In the genomic region with DNA sequence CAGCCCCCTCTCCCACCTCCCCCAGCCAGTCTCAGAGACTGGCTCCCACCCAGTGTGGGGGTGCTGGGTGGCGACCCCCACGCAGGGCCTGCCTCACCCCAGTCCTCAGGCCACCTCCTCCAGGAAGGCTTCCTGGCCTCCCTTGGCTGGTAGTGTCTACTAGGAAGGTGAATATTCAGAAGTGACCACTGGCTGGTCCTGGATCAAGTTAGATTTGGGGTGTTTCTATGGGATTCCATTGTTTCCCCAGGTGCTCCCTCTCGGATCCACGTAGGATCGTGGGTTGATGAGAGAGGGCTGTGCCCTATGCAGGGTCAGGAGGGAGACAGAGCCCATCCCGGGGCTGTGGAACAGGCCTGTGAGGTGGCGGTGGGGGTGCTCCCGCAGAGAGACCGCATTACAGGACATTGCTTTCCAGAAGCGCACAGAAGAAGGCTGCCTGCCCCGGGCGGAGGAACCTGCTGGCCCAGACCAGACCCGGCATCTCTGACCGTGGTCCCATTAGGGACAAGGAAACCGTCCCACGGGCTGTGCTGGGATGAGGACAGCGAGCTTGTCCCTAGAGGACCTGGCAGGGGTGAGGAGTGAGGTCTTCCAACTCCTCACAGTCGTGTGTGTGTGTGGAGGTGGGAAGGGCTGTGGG, we compare ENCODE assay signal across 21 cellular contexts. TPM values are rescaled to one million over a fixed set of nuclear protein-coding genes. Genes with fewer than 3 reads are reported as not detected.
A peak's percentile ranks its signal among the peaks of the same experiment; 100 is the strongest.
DNase-seq lines count a peak whose midpoint lies in the region; ATAC-seq and TF ChIP-seq lines count a peak whose summit lies in the region.
"Had no signal": no experiment of that assay in that cellular context is flagged by ENCODE, and none has a peak within 500 bp of the region (broad histone marks: within the 10 kb centered on the region; RNA-seq: fewer than 3 reads in every experiment).

No MANE protein-coding gene starts in this region.

- no peaks in the 10 kb centered on the region for H3K9me3 Mint-ChIP-seq in activated CD4-positive, alpha-beta T cell treated with anti-CD3 and anti-CD28 coated beads, Interleukin-2, amount 10 ng/mL, durations not matched to agents 24 days and 14 days
- H3K9me3 Mint-ChIP-seq: HFFc6, neural crest cell had no signal

- H3K27ac Mint-ChIP-seq in activated CD4-positive, alpha-beta T cell treated with anti-CD3 and anti-CD28 coated beads, Interleukin-2, amount 10 ng/mL, durations not matched to agents 24 days and 14 days = no peak overlapping the region
- H3K27ac Mint-ChIP-seq: HFFc6 had no signal

- no peak for DNase-seq in activated CD4-positive, alpha-beta T cell treated with anti-CD3 and anti-CD28 coated beads, Interleukin-2, amount 10 ng/mL, durations not matched to agents 24 days and 14 days
- no peak for DNase-seq in activated CD4-positive, alpha-beta T cell treated with anti-CD3 and anti-CD28 coated beads, Interleukin-2, amount 50 U/mL, for 1 hour
- DNase-seq in GM20000 (ENCODE audit: low spot score) = peak; percentile 12
- peak; percentile 21 for DNase-seq in left cardiac atrium
- peak; percentile 72 for DNase-seq in posterior vena cava (ENCODE audit: low spot score)
- no peak for DNase-seq in HT-29 (ENCODE audit: low spot score)
- DNase-seq: activated CD8-positive, alpha-beta memory T cell treated with anti-CD3 and anti-CD28 coated beads, Interleukin-2, amount 50 U/mL, for 4 hours; HFFc6; mesenchymal stem cell; MM.1S; NCI-H187; NK-92 treated with Interleukin-12 subunit alpha and Interleukin-12 subunit beta, amount 100 ng/mL, for 24 hours; retina; SW 1271; WERI-Rb-1 had no signal

- ATAC-seq in left cardiac atrium = no peak
- no peak for ATAC-seq in GM19463 (IDR thresholded peaks at IDR 0.05; ENCODE audit: unreplicated experiment)
- no peak for ATAC-seq in GM19035 (IDR thresholded peaks at IDR 0.05; ENCODE audit: unreplicated experiment)

- TF ChIP-seq CTCF in GM20000 (IDR thresholded peaks at IDR 0.05; ENCODE audit: extremely low read depth, missing control alignments) = no peak

- H3K4me1 Mint-ChIP-seq in activated CD4-positive, alpha-beta T cell treated with anti-CD3 and anti-CD28 coated beads, Interleukin-2, amount 10 ng/mL, durations not matched to agents 24 days and 14 days = peaks cover 18% of the 10 kb centered on the region
- H3K4me1 Mint-ChIP-seq: neural crest cell had no signal

- intact Hi-C loops in activated CD4-positive, alpha-beta T cell treated with anti-CD3 and anti-CD28 coated beads, Interleukin-2, amount 10 ng/mL, durations not matched to agents 24 days and 14 days (cut with micrococcal nuclease) = no loop called here
- intact Hi-C loops in left cardiac atrium (cut with DNase I) (no loop called here), posterior vena cava (cut with DNase I) (no loop called here)

- peaks cover 15% of the 10 kb centered on the region for H3K36me3 Mint-ChIP-seq in activated CD4-positive, alpha-beta T cell treated with anti-CD3 and anti-CD28 coated beads, Interleukin-2, amount 10 ng/mL, durations not matched to agents 24 days and 14 days (ENCODE audit: low read depth)

- no peaks in the 10 kb centered on the region for H3K27me3 Mint-ChIP-seq in activated CD4-positive, alpha-beta T cell treated with anti-CD3 and anti-CD28 coated beads, Interleukin-2, amount 10 ng/mL, durations not matched to agents 24 days and 14 days

- peak overlapping the region; percentile 89 for H3K4me3 Mint-ChIP-seq in activated CD4-positive, alpha-beta T cell treated with anti-CD3 and anti-CD28 coated beads, Interleukin-2, amount 10 ng/mL, durations not matched to agents 24 days and 14 days
- H3K4me3 Mint-ChIP-seq: HFFc6, neural crest cell had no signal

RNA-seq across cellular contexts. Expression of a gene that starts 3.3 kb away (rescaled TPM):
- total RNA-seq in activated CD4-positive, alpha-beta T cell treated with anti-CD3 and anti-CD28 coated beads, Interleukin-2, amount 10 ng/mL, durations not matched to agents 24 days and 14 days = 79.6 and 83.3 TPM in 2 replicates
- 1 to 10 TPM; 1.2 to 1.5 TPM for total RNA-seq in left cardiac atrium
- under 1 TPM in 1 of 2 donors, not detected in 1; 0.38 TPM for total RNA-seq in posterior vena cava
- total RNA-seq in HT-29 (2014; rRNA removed; shearing (Covaris generic)) = not detected in 2 replicates
- total RNA-seq: Daoy, fibroblast of lung, HFFc6, neural crest cell had no signal

RNA-seq across cellular contexts. Expression of a gene that starts 14.2 kb away (rescaled TPM):
- total RNA-seq in activated CD4-positive, alpha-beta T cell treated with anti-CD3 and anti-CD28 coated beads, Interleukin-2, amount 10 ng/mL, durations not matched to agents 24 days and 14 days = 0.07 TPM in 1 of 2 replicates, not detected in the other
- total RNA-seq in left cardiac atrium (under 1 TPM in 1 of 2 donors, not detected in 1; 0.12 TPM), posterior vena cava (under 1 TPM in 1 of 2 donors, not detected in 1; 0.10 TPM)
- total RNA-seq in HT-29 (2014; rRNA removed; shearing (Covaris generic)) = not detected in 2 replicates
- total RNA-seq: Daoy, fibroblast of lung, HFFc6, neural crest cell, vagina had no signal

RNA-seq across cellular contexts. Expression of a gene that starts 46.4 kb away (rescaled TPM):
- 1.0 and 1.2 TPM in 2 replicates for total RNA-seq in activated CD4-positive, alpha-beta T cell treated with anti-CD3 and anti-CD28 coated beads, Interleukin-2, amount 10 ng/mL, durations not matched to agents 24 days and 14 days
- total RNA-seq in left cardiac atrium (under 1 TPM; 0.16 to 0.38 TPM), posterior vena cava (under 1 TPM in 1 of 2 donors, not detected in 1; 0.38 TPM)
- total RNA-seq in HT-29 (2014; rRNA removed; shearing (Covaris generic)) = 0.31 and 1.1 TPM in 2 replicates
- total RNA-seq: Daoy, fibroblast of lung, vagina had no signal

Comparison
In these comparisons a context has a peak if more than half of its experiments do, and no peak if none do; other contexts are left out.
1. DNase-seq: peak in GM20000 (single experiment), left cardiac atrium (single experiment) and posterior vena cava (single experiment); none in activated CD4-positive, alpha-beta T cell treated with anti-CD3 and anti-CD28 coated beads, Interleukin-2, amount 10 ng/mL, durations not matched to agents 24 days and 14 days (single experiment), activated CD4-positive, alpha-beta T cell treated with anti-CD3 and anti-CD28 coated beads, Interleukin-2, amount 50 U/mL, for 1 hour (single experiment) and HT-29 (single experiment).
2. RNA of a gene that starts 3.3 kb away (total RNA-seq): 79.6 to 83.3 TPM in activated CD4-positive, alpha-beta T cell treated with anti-CD3 and anti-CD28 coated beads, Interleukin-2, amount 10 ng/mL, durations not matched to agents 24 days and 14 days; 1.2 to 1.5 TPM in left cardiac atrium, 0.38 TPM in posterior vena cava and not detected in HT-29; every median in the first group is over 10 times any median in the second.